12 cellular contexts compared by ENCODE assay signal in the genomic region with DNA sequence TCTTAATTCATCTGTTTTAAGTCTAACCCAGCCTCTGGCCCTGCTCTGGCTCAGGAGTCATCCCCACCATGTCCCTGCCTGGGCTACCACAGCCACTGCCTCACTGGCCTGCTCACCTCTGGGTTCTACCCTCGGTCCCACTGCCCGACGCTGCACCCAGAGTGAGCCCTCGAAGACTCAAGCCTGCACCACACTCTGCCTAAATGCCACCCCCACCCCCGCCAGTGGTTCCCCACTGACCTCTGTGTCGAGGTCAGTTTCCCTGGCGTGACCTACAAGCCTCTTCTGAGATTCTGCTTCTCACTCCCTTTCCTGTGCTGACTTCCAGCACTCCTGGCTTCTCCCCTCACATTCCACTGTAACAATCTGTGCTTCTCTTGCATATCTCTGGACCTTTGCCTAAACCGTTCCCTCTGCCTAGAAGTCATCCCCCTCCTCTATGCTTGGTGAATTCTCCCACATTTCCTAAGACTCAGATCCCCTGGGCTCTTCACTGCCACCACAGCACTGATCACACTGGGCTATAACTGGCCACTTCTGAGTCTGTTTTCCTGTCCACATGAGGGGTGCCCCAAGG. TPM values are rescaled to one million over a fixed set of nuclear protein-coding genes. Genes with fewer than 3 reads are reported as not detected.
DNase-seq lines count a peak whose midpoint lies in the region; ATAC-seq and TF ChIP-seq lines count a peak whose summit lies in the region.
"Had no signal": no experiment of that assay in that cellular context is flagged by ENCODE, and none has a peak within 500 bp of the region (broad histone marks: within the 10 kb centered on the region; RNA-seq: fewer than 3 reads in every experiment).

No MANE protein-coding gene starts in this region.

- no peak for DNase-seq in Caco-2
- no peak for DNase-seq in activated CD4-positive, alpha-beta memory T cell treated with anti-CD3 and anti-CD28 coated beads, Interleukin-2, amount 10 ng/mL, durations not matched to agents 7 days and 5 days
- peak; percentile 47 for DNase-seq in fibroblast of pulmonary artery (ENCODE audit: low read depth)
- DNase-seq in sigmoid colon: no peak
- no peak for DNase-seq in central memory CD4-positive, alpha-beta T cell
- no peak for DNase-seq in NCI-H524 treated with DMSO at 0.1 percent for 48 hours (lab: John Stamatoyannopoulos, UW)
- no peak for DNase-seq in NCI-H748 treated with DMSO at 0.1 percent for 48 hours (lab: John Stamatoyannopoulos, UW)
- DNase-seq: DMS153, head of caudate nucleus, mammary epithelial cell had no signal

- H3K27me3 Mint-ChIP-seq in Caco-2 (ENCODE audit: insufficient read depth, unreplicated experiment): no peaks in the 10 kb centered on the region
- no peaks in the 10 kb centered on the region for H3K27me3 Mint-ChIP-seq in activated CD4-positive, alpha-beta memory T cell treated with anti-CD3 and anti-CD28 coated beads, Interleukin-2, amount 10 ng/mL, durations not matched to agents 7 days and 5 days

- WGBS in sigmoid colon, 2 donors: 84 to 86% methylated on average over 8 of the region's 8 CpGs

- H3K27ac ChIP-seq in sigmoid colon: peak overlapping the region; percentile 58 to 69 (median 66)
- H3K27ac ChIP-seq: HL-60 had no signal

- no peak for TF ChIP-seq EP300 in sigmoid colon (IDR thresholded peaks at IDR 0.05)

- no peaks in the 10 kb centered on the region for H3K4me1 ChIP-seq in Caco-2
- peaks cover 0 to 44% (median 8%) of the 10 kb centered on the region in 4 donors for H3K4me1 ChIP-seq in sigmoid colon

- H3K4me3 Mint-ChIP-seq in Caco-2 (ENCODE audit: unreplicated experiment): no peak overlapping the region
- H3K4me3 Mint-ChIP-seq in activated CD4-positive, alpha-beta memory T cell treated with anti-CD3 and anti-CD28 coated beads, Interleukin-2, amount 10 ng/mL, durations not matched to agents 7 days and 5 days: no peak overlapping the region

- POLR2A ChIA-PET in Caco-2 (lab: Charles Lee): no interaction called here
- POLR2A ChIA-PET in activated CD4-positive, alpha-beta memory T cell treated with anti-CD3 and anti-CD28 coated beads, Interleukin-2, amount 10 ng/mL, durations not matched to agents 7 days and 5 days (lab: Charles Lee): interaction anchor here (1.0 to 1.4 kb wide), 2 partner anchors 8 to 126 kb away, joined by 4 read pairs; no protein-coding TSS in a partner anchor

- no peaks in the 10 kb centered on the region for H3K9me3 ChIP-seq in Caco-2
- H3K9me3 ChIP-seq in sigmoid colon: no peaks in the 10 kb centered on the region

- H3K36me3 Mint-ChIP-seq in Caco-2 (ENCODE audit: insufficient read depth, unreplicated experiment): peaks cover 22% of the 10 kb centered on the region
- peaks cover 53% of the 10 kb centered on the region for H3K36me3 Mint-ChIP-seq in activated CD4-positive, alpha-beta memory T cell treated with anti-CD3 and anti-CD28 coated beads, Interleukin-2, amount 10 ng/mL, durations not matched to agents 7 days and 5 days (ENCODE audit: low read depth)

- TF ChIP-seq CTCF in Caco-2 (IDR thresholded peaks at IDR 0.05; ENCODE audit: insufficient read depth in 1 of 2, low read depth in 1 of 2, low read length in 1 of 2, severe bottlenecking in 1 of 2, unreplicated experiment in 1 of 2) (no peak), fibroblast of pulmonary artery (IDR thresholded peaks at IDR 0.05; ENCODE audit: low read length, missing control alignments) (no peak), sigmoid colon (IDR thresholded peaks at IDR 0.05) (no peak)

- intact Hi-C loops in Caco-2 (cut with micrococcal nuclease; ENCODE audit: unreplicated experiment) (no loop called here), sigmoid colon (cut with DNase I) (no loop called here)

- no peaks in the 10 kb centered on the region for H3K9me3 Mint-ChIP-seq in Caco-2 (ENCODE audit: unreplicated experiment)
- H3K9me3 Mint-ChIP-seq in activated CD4-positive, alpha-beta memory T cell treated with anti-CD3 and anti-CD28 coated beads, Interleukin-2, amount 10 ng/mL, durations not matched to agents 7 days and 5 days: no peaks in the 10 kb centered on the region

- no peaks in the 10 kb centered on the region for H3K27me3 ChIP-seq in Caco-2 (replicated peaks; ENCODE audit: control insufficient read depth, insufficient read depth, low read length)
- no peaks in the 10 kb centered on the region for H3K27me3 ChIP-seq in sigmoid colon

- ATAC-seq in GM21528 (IDR thresholded peaks at IDR 0.05; ENCODE audit: low FRiP score, unreplicated experiment): no peak

- H3K36me3 ChIP-seq in Caco-2 (ENCODE audit: control insufficient read depth, insufficient read depth, low read length): peaks cover 6% of the 10 kb centered on the region
- peaks cover 6 to 73% (median 25%) of the 10 kb centered on the region in 4 donors for H3K36me3 ChIP-seq in sigmoid colon

- H3K4me1 Mint-ChIP-seq in Caco-2 (ENCODE audit: low read depth, unreplicated experiment): peaks cover under 1% of the 10 kb centered on the region
- H3K4me1 Mint-ChIP-seq in activated CD4-positive, alpha-beta memory T cell treated with anti-CD3 and anti-CD28 coated beads, Interleukin-2, amount 10 ng/mL, durations not matched to agents 7 days and 5 days: peaks cover 50% of the 10 kb centered on the region

- peak overlapping the region; percentile 6 for H3K27ac Mint-ChIP-seq in Caco-2 (ENCODE audit: unreplicated experiment)
- H3K27ac Mint-ChIP-seq in activated CD4-positive, alpha-beta memory T cell treated with anti-CD3 and anti-CD28 coated beads, Interleukin-2, amount 10 ng/mL, durations not matched to agents 7 days and 5 days: peak overlapping the region; percentile 40

- no peak for TF ChIP-seq POLR2A in sigmoid colon (IDR thresholded peaks at IDR 0.05)

- H3K4me3 ChIP-seq in Caco-2 (ENCODE audit: low read depth, low read length) (no peak overlapping the region), fibroblast of pulmonary artery (replicated peaks; ENCODE audit: low read depth, low read length) (no peak overlapping the region), sigmoid colon (no peak overlapping the region)

- CTCF ChIA-PET in Caco-2 (lab: Charles Lee): no interaction called here
- CTCF ChIA-PET in activated CD4-positive, alpha-beta memory T cell treated with anti-CD3 and anti-CD28 coated beads, Interleukin-2, amount 10 ng/mL, durations not matched to agents 7 days and 5 days (lab: Charles Lee): interaction anchor here (0.8 to 1.5 kb wide), 7 partner anchors 19 to 215 kb away, joined by 3 to 6 read pairs (median 3); no protein-coding TSS in a partner anchor

- BruUV-seq in Caco-2 (replicated peaks; lab: Mats Ljungman, UMichigan): no TSS peak

RNA-seq across cellular contexts. Expression of gene PDE2A, which starts 12.5 kb away (rescaled TPM):
- total RNA-seq in Caco-2 (2022) (1.2 and 1.4 TPM in 2 replicates), sigmoid colon (10 to 100 TPM; 48.9 to 75.1 (median 62.1) TPM)
- 1 to 10 TPM in 1 of 2 experiments, under 1 TPM in 1; 0.93 to 1.8 TPM for total RNA-seq in activated CD4-positive, alpha-beta memory T cell treated with anti-CD3 and anti-CD28 coated beads, Interleukin-2, amount 10 ng/mL, durations not matched to agents 7 days and 5 days
- 10 to 100 TPM in 1 of 3 donors, 1 to 10 TPM in 2; 1.8 to 14.7 (median 4.8) TPM for polyA plus RNA-seq in sigmoid colon

Comparison
In these comparisons a context has a peak if more than half of its experiments do, and no peak if none do; other contexts are left out.
1. RNA of gene PDE2A, which starts 12.5 kb away (total RNA-seq): 48.9 to 75.1 TPM in sigmoid colon; 0.93 to 1.8 TPM in activated CD4-positive, alpha-beta memory T cell treated with anti-CD3 and anti-CD28 coated beads, Interleukin-2, amount 10 ng/mL, durations not matched to agents 7 days and 5 days and 1.2 to 1.4 TPM in Caco-2; every median in the first group is over 10 times any median in the second.